8 cellular contexts compared by ENCODE assay signal in the genomic region with DNA sequence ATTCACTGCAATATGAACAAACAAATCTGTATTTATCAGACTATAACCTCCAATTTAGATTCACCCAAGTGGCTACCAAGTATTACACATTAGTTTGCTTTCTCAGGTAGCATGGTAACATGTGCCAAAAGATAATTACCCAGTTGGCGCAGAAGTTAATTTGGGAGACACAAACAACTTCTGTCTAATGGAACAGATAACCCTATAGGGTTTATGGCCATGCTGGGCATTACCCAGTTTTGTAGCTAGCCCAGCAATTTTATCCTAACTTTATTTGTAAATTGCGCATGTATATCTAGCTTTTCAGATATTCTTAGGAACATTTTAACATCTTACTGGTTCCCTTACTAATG. TPM values are rescaled to one million over a fixed set of nuclear protein-coding genes. Genes with fewer than 3 reads are reported as not detected.
DNase-seq lines count a peak whose midpoint lies in the region; ATAC-seq, FAIRE-seq and TF ChIP-seq lines count a peak whose summit lies in the region.

No MANE protein-coding gene starts in this region.

- H3K27ac Mint-ChIP-seq in activated CD4-positive, alpha-beta T cell treated with anti-CD3 and anti-CD28 coated beads, Interleukin-2, amount 10 ng/mL, durations not matched to agents 24 days and 14 days, result peak overlapping the region; percentile 96

- intact Hi-C loops in activated CD4-positive, alpha-beta T cell treated with anti-CD3 and anti-CD28 coated beads, Interleukin-2, amount 10 ng/mL, durations not matched to agents 24 days and 14 days (cut with micrococcal nuclease), result loop anchor here (1.0 to 10.0 kb wide), 3 partner anchors 12 to 904 kb away; a partner anchor contains a TSS
- intact Hi-C loops in ascending aorta (cut with DNase I), result loop anchor here (10.0 kb wide), 1 partner anchor 554 kb away; no protein-coding TSS in a partner anchor
- intact Hi-C loops in HepG2 (cut with micrococcal nuclease; ENCODE audit: unreplicated experiment), result loop anchor here (2.0 to 5.0 kb wide), 2 partner anchors 40 to 442 kb away; a partner anchor contains a TSS

- BruUV-seq in HepG2 (replicated peaks; lab: Mats Ljungman, UMichigan), result no TSS peak

- H3K27ac ChIP-seq in ascending aorta (peak overlapping the region; percentile 69 to 89), HepG2 (ENCODE audit: extremely low read length, insufficient read depth, low read length) (peak overlapping the region; percentile 88), thymus (ENCODE audit: low read depth) (no peak overlapping the region)

- TF ChIP-seq CTCF in ascending aorta (IDR thresholded peaks at IDR 0.05), result no peak
- no peak for TF ChIP-seq CTCF in HepG2 (CRISPR knock-in tag; IDR thresholded peaks at IDR 0.05)

- H3K9me3 Mint-ChIP-seq in activated CD4-positive, alpha-beta T cell treated with anti-CD3 and anti-CD28 coated beads, Interleukin-2, amount 10 ng/mL, durations not matched to agents 24 days and 14 days, result no peaks in the 10 kb centered on the region

- H3K27me3 Mint-ChIP-seq in activated CD4-positive, alpha-beta T cell treated with anti-CD3 and anti-CD28 coated beads, Interleukin-2, amount 10 ng/mL, durations not matched to agents 24 days and 14 days, result no peaks in the 10 kb centered on the region

- peaks cover 18% of the 10 kb centered on the region for H3K4me1 Mint-ChIP-seq in activated CD4-positive, alpha-beta T cell treated with anti-CD3 and anti-CD28 coated beads, Interleukin-2, amount 10 ng/mL, durations not matched to agents 24 days and 14 days

- TF ChIP-seq EP300 in HepG2 (IDR thresholded peaks at IDR 0.05; ENCODE audit: low read depth in 2 of 2, low read length in 2 of 2) (no peak), HepG2 (CRISPR knock-in tag; IDR thresholded peaks at IDR 0.05; ENCODE audit: borderline replicate concordance) (no peak)

- peaks cover 0 to 20% of the 10 kb centered on the region in 2 donors for H3K4me1 ChIP-seq in ascending aorta
- peaks cover 32% of the 10 kb centered on the region for H3K4me1 ChIP-seq in HepG2 (ENCODE audit: insufficient read depth, low read length)
- peaks cover 7% of the 10 kb centered on the region for H3K4me1 ChIP-seq in thymus (ENCODE audit: control insufficient read depth, insufficient read depth, low read length)

- CTCF ChIA-PET in HepG2 (lab: Yijun Ruan, JAX; ENCODE audit: low intra/inter-chr PET ratio, low total read pairs), result no interaction called here

- no peak for TF ChIP-seq RAD21 in HepG2 (CRISPR knock-in tag; IDR thresholded peaks at IDR 0.05)

- peak overlapping the region; percentile 73 to 82 for H3K4me3 ChIP-seq in ascending aorta
- peak overlapping the region; percentile 68 to 87 (median 84) for H3K4me3 ChIP-seq in HepG2 (replicated peaks in 1 of 3; ENCODE audit: insufficient read depth in 1 of 3, low read depth in 2 of 3, low read length in 3 of 3)
- H3K4me3 ChIP-seq in thymus (ENCODE audit: low read length), result peak overlapping the region; percentile 95

- FAIRE-seq in HepG2 (lab: Jason Lieb, UNC), result peak; percentile 15

- peaks cover 24% of the 10 kb centered on the region for H4K20me1 ChIP-seq in HepG2 (ENCODE audit: insufficient read depth, low read length)

- no peak overlapping the region for H2AFZ ChIP-seq in HepG2 (ENCODE audit: low read length)

- 5% methylated on average over 2 of the region's 2 CpGs for WGBS in HepG2 (ENCODE audit: low lambda C conversion rate)
- WGBS in thymus, result 14% methylated on average over 2 of the region's 2 CpGs

- no peak for DNase-seq in activated CD4-positive, alpha-beta T cell treated with anti-CD3 and anti-CD28 coated beads, Interleukin-2, amount 10 ng/mL, durations not matched to agents 24 days and 14 days
- DNase-seq in activated CD4-positive, alpha-beta T cell treated with anti-CD3 and anti-CD28 coated beads for 4 hours, result no peak
- DNase-seq in ascending aorta (ENCODE audit: low spot score in 2 of 2) (no peak), HepG2 (ENCODE audit: low spot score) (no peak), COR-L47 (lab: John Stamatoyannopoulos, UW) (no peak), OCI-M1 (lab: John Stamatoyannopoulos, UW) (no peak)

- H3K9me3 ChIP-seq in ascending aorta (no peaks in the 10 kb centered on the region), HepG2 (ENCODE audit: low read length) (no peaks in the 10 kb centered on the region), thymus (ENCODE audit: control insufficient read depth) (peaks cover 2% of the 10 kb centered on the region)

- no peak for ATAC-seq in HepG2
- ATAC-seq in GM18867 (IDR thresholded peaks at IDR 0.05; ENCODE audit: unreplicated experiment), result no peak

- peaks cover 22% of the 10 kb centered on the region for H3K79me2 ChIP-seq in HepG2 (ENCODE audit: insufficient read depth, low read length)

- no peak for TF ChIP-seq POLR2A in HepG2 (IDR thresholded peaks at IDR 0.05; ENCODE audit: insufficient read depth in 1 of 2, low read depth in 2 of 2, low read length in 2 of 2)

- in situ Hi-C loops in HepG2 (cut with HindIII; ENCODE audit: extremely low pct_ligation_motif_present, low pct_unique_long_range_greater_than_20kb), result no loop called here

- peak overlapping the region; percentile 96 for H3K9ac ChIP-seq in HepG2 (ENCODE audit: insufficient read depth, low read depth, low read length)

- peaks cover 16 to 29% of the 10 kb centered on the region in 2 donors for H3K36me3 ChIP-seq in ascending aorta
- H3K36me3 ChIP-seq in HepG2 (replicated peaks in 1 of 2; ENCODE audit: control insufficient read depth in 1 of 2, insufficient read depth in 2 of 2, low read length in 2 of 2), result peaks cover 3 to 20% of the 10 kb centered on the region in 2 experiments; a peak in 4 of 5 replicates
- H3K36me3 ChIP-seq in thymus (ENCODE audit: control insufficient read depth, insufficient read depth), result peaks cover 15% of the 10 kb centered on the region

- H3K27me3 ChIP-seq in ascending aorta (no peaks in the 10 kb centered on the region), HepG2 (ENCODE audit: control insufficient read depth in 1 of 2, insufficient read depth in 2 of 2, low read length in 2 of 2) (no peaks in the 10 kb centered on the region), thymus (ENCODE audit: control insufficient read depth, insufficient read depth) (no peaks in the 10 kb centered on the region)

- H3K4me2 ChIP-seq in HepG2 (ENCODE audit: low read depth, low read length), result peak overlapping the region; percentile 94

- H3K36me3 Mint-ChIP-seq in activated CD4-positive, alpha-beta T cell treated with anti-CD3 and anti-CD28 coated beads, Interleukin-2, amount 10 ng/mL, durations not matched to agents 24 days and 14 days (ENCODE audit: low read depth), result peaks cover 47% of the 10 kb centered on the region

- POLR2A ChIA-PET in HepG2 (lab: Yijun Ruan, JAX), result interaction anchor here (0.7 to 2.5 kb wide), 8 partner anchors 15 to 444 kb away, joined by 3 to 30 read pairs (median 4); a partner anchor contains a TSS

- H3K4me3 Mint-ChIP-seq in activated CD4-positive, alpha-beta T cell treated with anti-CD3 and anti-CD28 coated beads, Interleukin-2, amount 10 ng/mL, durations not matched to agents 24 days and 14 days, result peak overlapping the region; percentile 92

RNA-seq across cellular contexts. Expression of a gene that starts 0.8 kb away (rescaled TPM):
- total RNA-seq in activated CD4-positive, alpha-beta T cell treated with anti-CD3 and anti-CD28 coated beads, Interleukin-2, amount 10 ng/mL, durations not matched to agents 24 days and 14 days, result 157 TPM in 2 replicates
- total RNA-seq in ascending aorta (39.2 TPM), HepG2 (2016; rRNA removed; fragmentation: Illumina TruSeq; extraction: Trizol) (150 and 152 TPM in 2 replicates)
- 116 and 134 TPM in 2 replicates for total RNA-seq in HepG2 (2016; cell fraction: cytosol; rRNA removed; fragmentation: Illumina TruSeq; extraction: Trizol; ENCODE audit: low read depth)
- 151 and 154 TPM in 2 replicates for total RNA-seq in HepG2 (2016; cell fraction: insoluble cytoplasmic fraction; rRNA removed; fragmentation: Illumina TruSeq; extraction: Trizol)
- 153 and 155 TPM in 2 replicates for total RNA-seq in HepG2 (2016; cell fraction: membrane; rRNA removed; fragmentation: Illumina TruSeq; extraction: Trizol)
- total RNA-seq in HepG2 (2016; cell fraction: nucleus; rRNA removed; fragmentation: Illumina TruSeq; extraction: Trizol), result 82.3 and 106 TPM in 2 replicates
- polyA plus RNA-seq in HepG2 (2011; rRNA removed) (42.7 and 44.1 TPM in 2 replicates), thymus (245 TPM)
- 23.0 and 50.4 TPM in 2 replicates for polyA plus RNA-seq in HepG2 (2011; cell fraction: cytosol; rRNA removed)
- polyA plus RNA-seq in HepG2 (2011; cell fraction: nucleus; rRNA removed), result 10.1 and 18.0 TPM in 2 replicates
- polyA plus RNA-seq in HepG2 (2012), result 109 and 125 TPM in 2 replicates
- polyA plus RNA-seq in HepG2 (2016; cell fraction: cytosol; fragmentation: Illumina TruSeq; extraction: Trizol; ENCODE audit: low read depth), result 110 and 115 TPM in 2 replicates
- polyA plus RNA-seq in HepG2 (2016; cell fraction: insoluble cytoplasmic fraction; fragmentation: Illumina TruSeq; extraction: Trizol; ENCODE audit: low read depth), result 101 and 141 TPM in 2 replicates
- 105 and 124 TPM in 2 replicates for polyA plus RNA-seq in HepG2 (2016; cell fraction: membrane; fragmentation: Illumina TruSeq; extraction: Trizol; ENCODE audit: low read depth)
- 145 and 173 TPM in 2 replicates for polyA plus RNA-seq in HepG2 (2016; cell fraction: nucleus; fragmentation: Illumina TruSeq; extraction: Trizol; ENCODE audit: insufficient read depth, low read depth)
- 1.2 and 4.4 TPM in 2 replicates for polyA minus RNA-seq in HepG2 (2011; rRNA and poly(A)+ RNA removed; ENCODE audit: low replicate concordance)
- polyA minus RNA-seq in HepG2 (2011; cell fraction: cytosol; rRNA and poly(A)+ RNA removed), result 5.8 and 9.7 TPM in 2 replicates
- 14.3 and 15.4 TPM in 2 replicates for polyA minus RNA-seq in HepG2 (2011; cell fraction: nucleus; rRNA and poly(A)+ RNA removed)

RNA-seq across cellular contexts. Expression of a gene that starts 39.2 kb away (rescaled TPM):
- total RNA-seq in activated CD4-positive, alpha-beta T cell treated with anti-CD3 and anti-CD28 coated beads, Interleukin-2, amount 10 ng/mL, durations not matched to agents 24 days and 14 days, result 8.7 and 9.7 TPM in 2 replicates
- 28.6 TPM for total RNA-seq in ascending aorta
- total RNA-seq in HepG2 (2016; rRNA removed; fragmentation: Illumina TruSeq; extraction: Trizol), result 9.4 and 17.1 TPM in 2 replicates
- 4.8 and 6.7 TPM in 2 replicates for total RNA-seq in HepG2 (2016; cell fraction: cytosol; rRNA removed; fragmentation: Illumina TruSeq; extraction: Trizol; ENCODE audit: low read depth)
- 10.2 and 16.1 TPM in 2 replicates for total RNA-seq in HepG2 (2016; cell fraction: insoluble cytoplasmic fraction; rRNA removed; fragmentation: Illumina TruSeq; extraction: Trizol)
- total RNA-seq in HepG2 (2016; cell fraction: membrane; rRNA removed; fragmentation: Illumina TruSeq; extraction: Trizol), result 10.1 and 11.5 TPM in 2 replicates
- total RNA-seq in HepG2 (2016; cell fraction: nucleus; rRNA removed; fragmentation: Illumina TruSeq; extraction: Trizol), result 1.7 and 4.2 TPM in 2 replicates
- 3.5 and 4.7 TPM in 2 replicates for polyA plus RNA-seq in HepG2 (2011; rRNA removed)
- polyA plus RNA-seq in HepG2 (2011; cell fraction: cytosol; rRNA removed), result 2.7 and 2.9 TPM in 2 replicates
- 0.97 and 1.3 TPM in 2 replicates for polyA plus RNA-seq in HepG2 (2011; cell fraction: nucleus; rRNA removed)
- polyA plus RNA-seq in HepG2 (2012), result 3.9 and 4.9 TPM in 2 replicates
- polyA plus RNA-seq in HepG2 (2016; cell fraction: cytosol; fragmentation: Illumina TruSeq; extraction: Trizol; ENCODE audit: low read depth), result 6.6 and 7.3 TPM in 2 replicates
- polyA plus RNA-seq in HepG2 (2016; cell fraction: insoluble cytoplasmic fraction; fragmentation: Illumina TruSeq; extraction: Trizol; ENCODE audit: low read depth), result 11.9 and 12.3 TPM in 2 replicates
- 6.7 and 7.0 TPM in 2 replicates for polyA plus RNA-seq in HepG2 (2016; cell fraction: membrane; fragmentation: Illumina TruSeq; extraction: Trizol; ENCODE audit: low read depth)
- 7.2 and 8.5 TPM in 2 replicates for polyA plus RNA-seq in HepG2 (2016; cell fraction: nucleus; fragmentation: Illumina TruSeq; extraction: Trizol; ENCODE audit: insufficient read depth, low read depth)
- 4.2 and 9.9 TPM in 2 replicates for polyA minus RNA-seq in HepG2 (2011; rRNA and poly(A)+ RNA removed; ENCODE audit: low replicate concordance)
- polyA minus RNA-seq in HepG2 (2011; cell fraction: cytosol; rRNA and poly(A)+ RNA removed), result 1.7 and 2.8 TPM in 2 replicates
- 3.9 and 4.7 TPM in 2 replicates for polyA minus RNA-seq in HepG2 (2011; cell fraction: nucleus; rRNA and poly(A)+ RNA removed)
- 2.9 TPM for polyA plus RNA-seq in thymus
